In the genomic region with DNA sequence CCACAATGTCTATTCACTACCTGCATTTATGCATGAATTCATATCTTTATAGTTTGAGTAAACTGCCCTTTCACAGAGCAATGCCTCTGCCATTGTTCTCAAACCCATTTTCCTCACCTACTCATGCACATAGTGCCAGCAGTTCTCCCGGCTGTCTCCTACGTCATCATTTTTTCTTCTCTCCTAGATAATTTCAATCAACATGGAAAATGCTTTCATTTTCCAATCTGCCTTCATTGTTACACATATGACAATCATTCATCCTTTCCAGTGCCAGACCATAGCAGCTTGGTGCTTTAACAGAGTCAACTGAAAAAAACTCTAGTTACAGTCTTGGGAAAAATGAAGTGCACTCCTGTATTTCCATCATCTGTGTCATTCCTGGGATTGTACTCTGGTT, we compare ENCODE assay signal across 33 cellular contexts.
DNase-seq lines count a peak whose midpoint lies in the region; ATAC-seq, FAIRE-seq and TF ChIP-seq lines count a peak whose summit lies in the region.
"Had no signal": no experiment of that assay in that cellular context is flagged by ENCODE, and none has a peak within 500 bp of the region (broad histone marks: within the 10 kb centered on the region; RNA-seq: fewer than 3 reads in every experiment).

No MANE protein-coding gene starts in this region.

- TF ChIP-seq CTCF in HepG2 (CRISPR knock-in tag; IDR thresholded peaks at IDR 0.05), result no peak
- TF ChIP-seq CTCF in right lobe of liver (IDR thresholded peaks at IDR 0.05), result no peak
- TF ChIP-seq CTCF in neural cell (IDR thresholded peaks at IDR 0.05; ENCODE audit: poor library complexity, severe bottlenecking), result no peak

- WGBS in HepG2 (ENCODE audit: low lambda C conversion rate), result 12% methylated on average over 2 of the region's 2 CpGs
- 77% methylated on average over 2 of the region's 2 CpGs for WGBS in right lobe of liver (ENCODE audit: insufficient coverage, low coverage, low lambda C conversion rate, missing lambda C conversion rate)

- TF ChIP-seq POLR2A in HepG2 (IDR thresholded peaks at IDR 0.05; ENCODE audit: insufficient read depth in 1 of 2, low read depth in 2 of 2, low read length in 2 of 2) (no peak), right lobe of liver (IDR thresholded peaks at IDR 0.05) (no peak)

- no peaks in the 10 kb centered on the region for H3K9me2 ChIP-seq in neural cell (ENCODE audit: insufficient read depth, low read length)

- H3K4me1 Mint-ChIP-seq in activated CD4-positive, alpha-beta memory T cell treated with anti-CD3 and anti-CD28 coated beads for 36 hours (ENCODE audit: low read depth), result no peaks in the 10 kb centered on the region
- H3K4me1 Mint-ChIP-seq: B cell; CD14-positive monocyte; CD4-positive, alpha-beta memory T cell; CD4-positive, CD25-positive, alpha-beta regulatory T cell; CD8-positive, alpha-beta memory T cell had no signal

- H3K27me3 Mint-ChIP-seq in activated CD4-positive, alpha-beta memory T cell treated with anti-CD3 and anti-CD28 coated beads for 36 hours, result no peaks in the 10 kb centered on the region
- H3K27me3 Mint-ChIP-seq: B cell; CD4-positive, alpha-beta memory T cell; CD4-positive, alpha-beta T cell; CD4-positive, CD25-positive, alpha-beta regulatory T cell; CD8-positive, alpha-beta memory T cell had no signal

- H3F3A ChIP-seq in neural cell (ENCODE audit: insufficient read depth, low read length, poor library complexity, severe bottlenecking), result no peaks in the 10 kb centered on the region

- H3K79me2 ChIP-seq in HepG2 (ENCODE audit: insufficient read depth, low read length), result no peaks in the 10 kb centered on the region
- H3K79me2 ChIP-seq in neural cell (replicated peaks; ENCODE audit: insufficient read depth, low read length), result no peaks in the 10 kb centered on the region

- no peaks in the 10 kb centered on the region for H3K27me3 ChIP-seq in HepG2 (ENCODE audit: control insufficient read depth in 1 of 2, insufficient read depth in 2 of 2, low read length in 2 of 2)
- no peaks in the 10 kb centered on the region for H3K27me3 ChIP-seq in right lobe of liver
- H3K27me3 ChIP-seq in neural cell (ENCODE audit: insufficient read depth, low read depth, low read length), result no peaks in the 10 kb centered on the region
- H3K27me3 ChIP-seq: BE2C; BLaER1; BLaER1 treated with 17β-estradiol and CSF1 and Interleukin-3, amounts not matched to agents 10 nM and 100 nM had no signal

- H3K9me3 ChIP-seq in HepG2 (ENCODE audit: low read length) (peaks cover 82% of the 10 kb centered on the region), right lobe of liver (no peaks in the 10 kb centered on the region), neural cell (ENCODE audit: low read length) (no peaks in the 10 kb centered on the region)
- H3K9me3 ChIP-seq: A549, BE2C, Caco-2 had no signal

- no peak for DNase-seq in HepG2 (ENCODE audit: low spot score)
- no peak for DNase-seq in right lobe of liver
- no peak for DNase-seq in activated CD4-positive, alpha-beta memory T cell treated with anti-CD3 and anti-CD28 coated beads for 36 hours
- DNase-seq: 8988T; ACHN; AML-193; BE2C; C1 segment of cervical spinal cord; Caco-2; Calu3; CD4-positive, alpha-beta memory T cell; CD4-positive, alpha-beta T cell; CD4-positive, CD25-positive, alpha-beta regulatory T cell; CD8-positive, alpha-beta memory T cell; CD8-positive, alpha-beta T cell; COR-L47; DMS 273 treated with DMSO at 0.1 percent for 48 hours; DMS153; DMS53; DMS79; DMS79 treated with DMSO at 0.1 percent for 48 hours; DND-41; EL had no signal

- H3K9me3 Mint-ChIP-seq in activated CD4-positive, alpha-beta memory T cell treated with anti-CD3 and anti-CD28 coated beads for 36 hours, result peaks cover 10% of the 10 kb centered on the region

- H3K27ac ChIP-seq in HepG2 (ENCODE audit: extremely low read length, insufficient read depth, low read length) (no peak overlapping the region), right lobe of liver (no peak overlapping the region), neural cell (ENCODE audit: low read length) (peak overlapping the region; percentile 22)
- H3K27ac ChIP-seq: 22Rv1; A549; BLaER1; BLaER1 treated with 17β-estradiol and CSF1 and Interleukin-3, amounts not matched to agents 10 nM and 100 nM; C4-2B had no signal

- no peak overlapping the region for H3K27ac Mint-ChIP-seq in activated CD4-positive, alpha-beta memory T cell treated with anti-CD3 and anti-CD28 coated beads for 36 hours
- H3K27ac Mint-ChIP-seq: B cell; CD14-positive monocyte; CD4-positive, alpha-beta memory T cell; CD4-positive, alpha-beta T cell; CD4-positive, CD25-positive, alpha-beta regulatory T cell; CD8-positive, alpha-beta memory T cell; CD8-positive, alpha-beta T cell had no signal

- no peaks in the 10 kb centered on the region for H3K4me1 ChIP-seq in HepG2 (ENCODE audit: insufficient read depth, low read length)
- H3K4me1 ChIP-seq in right lobe of liver, result no peaks in the 10 kb centered on the region
- H3K4me1 ChIP-seq: A549; BE2C; BLaER1; BLaER1 treated with 17β-estradiol and CSF1 and Interleukin-3, amounts not matched to agents 10 nM and 100 nM; Caco-2 had no signal

- H4K20me1 ChIP-seq in HepG2 (ENCODE audit: insufficient read depth, low read length) (no peaks in the 10 kb centered on the region), neural cell (ENCODE audit: insufficient read depth) (no peaks in the 10 kb centered on the region)
- H4K20me1 ChIP-seq: BLaER1; BLaER1 treated with 17β-estradiol and CSF1 and Interleukin-3, amounts not matched to agents 10 nM and 100 nM had no signal

- no TSS peak for BruUV-seq in HepG2 (replicated peaks; lab: Mats Ljungman, UMichigan)

- FAIRE-seq in HepG2 (lab: Jason Lieb, UNC), result no peak
- FAIRE-seq: A204.1, A549, D721Med had no signal

- H3K4me3 Mint-ChIP-seq in activated CD4-positive, alpha-beta memory T cell treated with anti-CD3 and anti-CD28 coated beads for 36 hours, result no peak overlapping the region
- H3K4me3 Mint-ChIP-seq: B cell; CD14-positive monocyte; CD4-positive, alpha-beta memory T cell; CD4-positive, alpha-beta T cell; CD4-positive, CD25-positive, alpha-beta regulatory T cell; CD8-positive, alpha-beta memory T cell; CD8-positive, alpha-beta T cell had no signal

- TF ChIP-seq RAD21 in HepG2 (CRISPR knock-in tag; IDR thresholded peaks at IDR 0.05) (no peak), neural cell (conservative IDR thresholded peaks at IDR 0.05) (no peak)

- no peak overlapping the region for H3K4me2 ChIP-seq in HepG2 (ENCODE audit: low read depth, low read length)
- H3K4me2 ChIP-seq in neural cell (ENCODE audit: low read length), result no peak overlapping the region
- H3K4me2 ChIP-seq: A549; BLaER1; BLaER1 treated with 17β-estradiol and CSF1 and Interleukin-3, amounts not matched to agents 10 nM and 100 nM had no signal

- H2AFZ ChIP-seq in HepG2 (ENCODE audit: low read length), result no peak overlapping the region
- no peak overlapping the region for H2AFZ ChIP-seq in neural cell (ENCODE audit: low read depth, low read length)

- no peak for TF ChIP-seq EP300 in HepG2 (IDR thresholded peaks at IDR 0.05; ENCODE audit: low read depth in 2 of 2, low read length in 2 of 2)
- no peak for TF ChIP-seq EP300 in HepG2 (CRISPR knock-in tag; IDR thresholded peaks at IDR 0.05; ENCODE audit: borderline replicate concordance)
- TF ChIP-seq EP300 in neural cell (conservative IDR thresholded peaks at IDR 0.05; ENCODE audit: poor library complexity, severe bottlenecking), result peak; percentile 35

- CTCF ChIA-PET in HepG2 (lab: Yijun Ruan, JAX; ENCODE audit: low intra/inter-chr PET ratio, low total read pairs), result no interaction called here
- CTCF ChIA-PET in activated CD4-positive, alpha-beta memory T cell treated with anti-CD3 and anti-CD28 coated beads for 36 hours (lab: Charles Lee), result no interaction called here

- H3K36me3 ChIP-seq in HepG2 (replicated peaks in 1 of 2; ENCODE audit: control insufficient read depth in 1 of 2, insufficient read depth in 2 of 2, low read length in 2 of 2), result no peaks in the 10 kb centered on the region
- no peaks in the 10 kb centered on the region for H3K36me3 ChIP-seq in right lobe of liver
- no peaks in the 10 kb centered on the region for H3K36me3 ChIP-seq in neural cell (ENCODE audit: insufficient read depth, low read length)
- H3K36me3 ChIP-seq: BE2C; BLaER1; BLaER1 treated with 17β-estradiol and CSF1 and Interleukin-3, amounts not matched to agents 10 nM and 100 nM had no signal

- no peak for ATAC-seq in HepG2
- no peak for ATAC-seq in right lobe of liver
- ATAC-seq: A549; CD8-positive, alpha-beta T cell had no signal

- H3K9ac ChIP-seq in HepG2 (ENCODE audit: insufficient read depth, low read depth, low read length), result no peak overlapping the region
- no peak overlapping the region for H3K9ac ChIP-seq in neural cell (ENCODE audit: low read length)
- H3K9ac ChIP-seq: BLaER1; BLaER1 treated with 17β-estradiol and CSF1 and Interleukin-3, amounts not matched to agents 10 nM and 100 nM had no signal

- intact Hi-C loops in HepG2 (cut with micrococcal nuclease; ENCODE audit: unreplicated experiment) (no loop called here), right lobe of liver (cut with DNase I) (no loop called here)
- intact Hi-C loops in activated CD4-positive, alpha-beta memory T cell treated with anti-CD3 and anti-CD28 coated beads for 36 hours (cut with micrococcal nuclease), result no loop called here

- in situ Hi-C loops in HepG2 (cut with HindIII; ENCODE audit: extremely low pct_ligation_motif_present, low pct_unique_long_range_greater_than_20kb), result no loop called here

- no peaks in the 10 kb centered on the region for H3K36me3 Mint-ChIP-seq in activated CD4-positive, alpha-beta memory T cell treated with anti-CD3 and anti-CD28 coated beads for 36 hours
- H3K36me3 Mint-ChIP-seq: CD14-positive monocyte; CD4-positive, alpha-beta memory T cell; CD4-positive, CD25-positive, alpha-beta regulatory T cell; CD8-positive, alpha-beta T cell had no signal

- no peak overlapping the region for H3K4me3 ChIP-seq in HepG2 (replicated peaks in 1 of 3; ENCODE audit: insufficient read depth in 1 of 3, low read depth in 2 of 3, low read length in 3 of 3)
- no peak overlapping the region for H3K4me3 ChIP-seq in right lobe of liver
- H3K4me3 ChIP-seq in neural cell (ENCODE audit: low read length), result no peak overlapping the region
- H3K4me3 ChIP-seq: A549; BLaER1; BLaER1 treated with 17β-estradiol and CSF1 and Interleukin-3, amounts not matched to agents 10 nM and 100 nM had no signal

- POLR2A ChIA-PET in HepG2 (lab: Yijun Ruan, JAX), result no interaction called here
- POLR2A ChIA-PET in activated CD4-positive, alpha-beta memory T cell treated with anti-CD3 and anti-CD28 coated beads for 36 hours (lab: Charles Lee), result no interaction called here

TF ChIP-seq in HepG2, 621 proteins besides CTCF, POLR2A, EP300 and RAD21 (continues in another document):
- TF ChIP-seq ZNF703 (CRISPR knock-in tag; IDR thresholded peaks at IDR 0.05; ENCODE audit: borderline replicate concordance) (no peak), CREB1 (IDR thresholded peaks at IDR 0.05) (peak; percentile 79), CREB1 (CRISPR knock-in tag; IDR thresholded peaks at IDR 0.05) (no peak), REXO4 (CRISPR knock-in tag; IDR thresholded peaks at IDR 0.05; ENCODE audit: borderline replicate concordance) (no peak)

TF ChIP-seq in neural cell, 6 proteins besides CTCF, POLR2A, EP300 and RAD21 (continues in another document):
- TF ChIP-seq POLR2AphosphoS5 (IDR thresholded peaks at IDR 0.05) (peak; percentile 42), SMC3 (conservative IDR thresholded peaks at IDR 0.05; ENCODE audit: poor library complexity) (no peak)
